9 cellular contexts compared by ENCODE assay signal in the genomic region with DNA sequence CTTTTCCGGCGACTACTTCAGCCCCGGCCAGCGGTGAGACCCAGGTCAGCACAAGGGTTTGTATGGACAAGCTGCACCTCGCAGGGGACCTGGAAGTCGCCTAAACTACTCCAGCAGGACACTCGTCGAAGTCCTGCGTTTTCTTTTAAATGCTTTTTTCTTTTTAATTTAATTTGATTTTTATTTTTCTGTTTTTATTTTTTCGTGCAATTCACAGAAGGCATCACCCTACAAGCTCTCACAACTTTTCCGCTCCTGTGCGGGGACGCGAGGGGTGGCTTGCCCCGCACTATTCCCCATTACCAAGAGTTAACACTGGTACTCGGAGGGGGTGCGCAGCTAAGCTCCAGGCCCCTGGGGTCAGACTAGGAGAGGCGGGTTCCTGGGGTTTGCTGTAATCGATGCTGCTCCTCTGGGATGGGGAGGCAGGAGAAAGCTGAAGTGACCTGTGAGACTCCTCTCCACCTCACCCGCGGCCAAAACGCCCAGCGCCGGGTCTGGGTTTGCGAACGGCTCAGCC. TPM values are rescaled to one million over a fixed set of nuclear protein-coding genes. Genes with fewer than 3 reads are reported as not detected.
DNase-seq lines count a peak whose midpoint lies in the region; ATAC-seq, FAIRE-seq and TF ChIP-seq lines count a peak whose summit lies in the region.
"Had no signal": no experiment of that assay in that cellular context is flagged by ENCODE, and none has a peak within 500 bp of the region (broad histone marks: within the 10 kb centered on the region; RNA-seq: fewer than 3 reads in every experiment).

No MANE protein-coding gene starts in this region.

- H3K27ac ChIP-seq in left ventricle myocardium inferior (replicated peaks) = peak overlapping the region; percentile 63
- H3K27ac ChIP-seq in rectal smooth muscle tissue (ENCODE audit: low read depth, low read length) = peak overlapping the region; percentile 50
- peak overlapping the region in 1 of 2 donors; percentile 90 for H3K27ac ChIP-seq in small intestine (ENCODE audit: low read depth in 1 of 2, low read length in 1 of 2)

- no peaks in the 10 kb centered on the region for H3K9me3 ChIP-seq in BE2C
- H3K9me3 ChIP-seq in left ventricle myocardium inferior (replicated peaks) = no peaks in the 10 kb centered on the region
- H3K9me3 ChIP-seq in small intestine (ENCODE audit: control insufficient read depth, low read depth) = no peaks in the 10 kb centered on the region

- H3K9ac ChIP-seq in rectal smooth muscle tissue (ENCODE audit: low read length) = peak overlapping the region; percentile 10

- intact Hi-C loops in left ventricle myocardium inferior (cut with micrococcal nuclease) = loop anchor here (10.0 kb wide), 1 partner anchor 109 kb away; no protein-coding TSS in a partner anchor

- H3K36me3 ChIP-seq in BE2C (no peaks in the 10 kb centered on the region), left ventricle myocardium inferior (no peaks in the 10 kb centered on the region), rectal smooth muscle tissue (ENCODE audit: control insufficient read depth, insufficient read depth, low read length) (no peaks in the 10 kb centered on the region), small intestine (ENCODE audit: control insufficient read depth in 2 of 2, insufficient read depth in 2 of 2, low read length in 2 of 2) (no peaks in the 10 kb centered on the region)

- 2 to 9% (median 7%) methylated on average over 24 to 26 of the region's 26 CpGs for WGBS in small intestine, 3 donors

- TF ChIP-seq CTCF in BE2C (IDR thresholded peaks at IDR 0.05; ENCODE audit: low read depth, low read length) = no peak
- TF ChIP-seq CTCF in WI38 (IDR thresholded peaks at IDR 0.05; ENCODE audit: low read depth, low read length) = no peak
- TF ChIP-seq CTCF in left ventricle myocardium inferior (IDR thresholded peaks at IDR 0.05; ENCODE audit: borderline replicate concordance) = no peak
- TF ChIP-seq CTCF in GM13977 (IDR thresholded peaks at IDR 0.05; ENCODE audit: extremely low read depth, insufficient read depth, missing control alignments) = no peak

- in situ Hi-C loops in GM13977 (cut with MboI; ENCODE audit: low pct_unique_long_range_greater_than_20kb, low sequenced_read_pairs, unreplicated experiment) = no loop called here

- H3K4me1 ChIP-seq in BE2C (peaks cover 6% of the 10 kb centered on the region), left ventricle myocardium inferior (peaks cover 34% of the 10 kb centered on the region), rectal smooth muscle tissue (ENCODE audit: control insufficient read depth, insufficient read depth, low read length) (peaks cover 3% of the 10 kb centered on the region), small intestine (ENCODE audit: control insufficient read depth in 2 of 2, insufficient read depth in 1 of 2, low read depth in 1 of 2, low read length in 1 of 2) (no peaks in the 10 kb centered on the region)

- H3K27me3 ChIP-seq in BE2C = no peaks in the 10 kb centered on the region
- H3K27me3 ChIP-seq in left ventricle myocardium inferior (ENCODE audit: low read depth) = peaks cover 68% of the 10 kb centered on the region
- H3K27me3 ChIP-seq in rectal smooth muscle tissue (ENCODE audit: control insufficient read depth, insufficient read depth, low read length) = peaks cover 7% of the 10 kb centered on the region
- peaks cover 5 to 24% of the 10 kb centered on the region in 2 donors for H3K27me3 ChIP-seq in small intestine (ENCODE audit: control insufficient read depth in 2 of 2, insufficient read depth in 2 of 2, low read length in 2 of 2)

- no peak for FAIRE-seq in small intestine (lab: Jason Lieb, UNC)

- peak overlapping the region; percentile 85 for H3K4me3 ChIP-seq in BE2C (ENCODE audit: low read depth, low read length)
- H3K4me3 ChIP-seq in WI38 (ENCODE audit: low read depth, low read length) = peak overlapping the region; percentile 87
- H3K4me3 ChIP-seq in left ventricle myocardium inferior = peak overlapping the region; percentile 67
- H3K4me3 ChIP-seq in rectal smooth muscle tissue (ENCODE audit: low read length) = peak overlapping the region; percentile 65
- peak overlapping the region in 1 of 2 donors; percentile 76 for H3K4me3 ChIP-seq in small intestine (ENCODE audit: low read depth in 1 of 2, low read length in 2 of 2)

- H3K9me3 Mint-ChIP-seq in activated T-cell treated with anti-CD3 and anti-CD28 coated beads, Interleukin-2, amount 50 U/mL, for 4 hours = no peaks in the 10 kb centered on the region
- H3K9me3 Mint-ChIP-seq: activated naive CD8-positive, alpha-beta T cell treated with anti-CD3 and anti-CD28 coated beads, Interleukin-2, amount 10 ng/mL, durations not matched to agents 7 days and 5 days had no signal

- H3K4me1 Mint-ChIP-seq in activated T-cell treated with anti-CD3 and anti-CD28 coated beads, Interleukin-2, amount 50 U/mL, for 4 hours (ENCODE audit: low read depth) = peaks cover 4% of the 10 kb centered on the region

- peaks cover 41% of the 10 kb centered on the region for H3K27me3 Mint-ChIP-seq in activated T-cell treated with anti-CD3 and anti-CD28 coated beads, Interleukin-2, amount 50 U/mL, for 4 hours (ENCODE audit: low read depth)

- no peaks in the 10 kb centered on the region for H3K36me3 Mint-ChIP-seq in activated T-cell treated with anti-CD3 and anti-CD28 coated beads, Interleukin-2, amount 50 U/mL, for 4 hours (ENCODE audit: insufficient read depth)
- H3K36me3 Mint-ChIP-seq: activated naive CD8-positive, alpha-beta T cell treated with anti-CD3 and anti-CD28 coated beads, Interleukin-2, amount 10 ng/mL, durations not matched to agents 7 days and 5 days had no signal

- no peak overlapping the region for H3K4me3 Mint-ChIP-seq in activated T-cell treated with anti-CD3 and anti-CD28 coated beads, Interleukin-2, amount 50 U/mL, for 4 hours
- H3K4me3 Mint-ChIP-seq: activated naive CD8-positive, alpha-beta T cell treated with anti-CD3 and anti-CD28 coated beads, Interleukin-2, amount 10 ng/mL, durations not matched to agents 7 days and 5 days had no signal

- DNase-seq in BE2C (no peak), left ventricle myocardium inferior (no peak), small intestine (no peak), GM13977 (ENCODE audit: low spot score) (no peak)
- no peak for DNase-seq in stimulated activated naive CD4-positive, alpha-beta T cell treated with Interleukin-2 at 50 U/mL for 16 hours (lab: John Stamatoyannopoulos, UW)
- no peak for DNase-seq in activated T-cell treated with anti-CD3 and anti-CD28 coated beads, Interleukin-2, amount 50 U/mL, for 4 hours
- DNase-seq: activated naive CD8-positive, alpha-beta T cell treated with anti-CD3 and anti-CD28 coated beads, Interleukin-2, amount 10 ng/mL, durations not matched to agents 7 days and 5 days had no signal

- no peak for ATAC-seq in activated T-cell treated with anti-CD3 and anti-CD28 coated beads, Interleukin-2, amount 50 U/mL, for 4 hours

RNA-seq across cellular contexts. Expression of a gene that starts 1.3 kb away (rescaled TPM):
- 21.4 TPM for polyA plus RNA-seq in BE2C (2012; ENCODE audit: insufficient read depth, insufficient read length, low read depth)
- 3.5 TPM for total RNA-seq in left ventricle myocardium inferior
- total RNA-seq in activated T-cell treated with anti-CD3 and anti-CD28 coated beads, Interleukin-2, amount 50 U/mL, for 4 hours = under 1 TPM in 2 of 3 donors, not detected in 1; 0.15 to 0.27 TPM
- 1 to 10 TPM in 2 of 3 donors, not detected in 1; 1.6 to 5.1 TPM for polyA plus RNA-seq in small intestine
- total RNA-seq: activated naive CD8-positive, alpha-beta T cell treated with anti-CD3 and anti-CD28 coated beads, Interleukin-2, amount 10 ng/mL, durations not matched to agents 7 days and 5 days had no signal
